In genomic region chrX:8140986-8141385, GRCh38 we compare ENCODE assay signal across 40 cellular contexts. TPM values are rescaled to one million over a fixed set of nuclear protein-coding genes. Genes with fewer than 3 reads are reported as not detected.
"Had no signal": no experiment of that assay in that cellular context is flagged by ENCODE, and none has a peak within 500 bp of the region (broad histone marks: within the 10 kb centered on the region; RNA-seq: fewer than 3 reads in every experiment).

No MANE protein-coding gene starts in this region.

- H3K4me2 ChIP-seq: KMS-11 had no signal

- H3K27me3 ChIP-seq: MG63 had no signal

- H3K4me3 ChIP-seq: MG63 had no signal

- H3K9me3 ChIP-seq: MG63 had no signal

- H3K27ac ChIP-seq: KMS-11 had no signal

- DNase-seq: Karpas-422, Kasumi-1, KG1, MG63, MM.1S, MV-4-11, NCI-H1048, NCI-H1092, NCI-H1092 treated with DMSO at 0.1 percent for 48 hours, NCI-H1105, NCI-H1105 treated with DMSO at 0.1 percent for 48 hours, NCI-H1417, NCI-H1417 treated with DMSO at 0.1 percent for 48 hours, NCI-H1436, NCI-H1436 treated with DMSO at 0.1 percent for 48 hours, NCI-H146, NCI-H1694, NCI-H1694 treated with DMSO at 0.1 percent for 48 hours, NCI-H187, NCI-H187 treated with DMSO at 0.1 percent for 48 hours, NCI-H1930, NCI-H2029, NCI-H2029 treated with DMSO at 0.1 percent for 48 hours, NCI-H2081, NCI-H2081 treated with DMSO at 0.1 percent for 48 hours, NCI-H2107, NCI-H2171, NCI-H2171 treated with DMSO at 0.1 percent for 48 hours, NCI-H2227 treated with DMSO at 0.1 percent for 48 hours, NCI-H226, NCI-H345, NCI-H446, NCI-H446 treated with DMSO at 0.1 percent for 48 hours, NCI-H510A, NCI-H510A treated with DMSO at 0.1 percent for 48 hours had no signal

- H3K36me3 ChIP-seq: MG63 had no signal

- H3K9ac ChIP-seq: KMS-11 had no signal

RNA-seq across cellular contexts. Expression of gene VCX2, which starts 30.1 kb away (rescaled TPM):
- total RNA-seq: LHCN-M2, M059J, MCF 10A, NCI-H460 had no signal
